8 cellular contexts compared by ENCODE assay signal in genomic region chr20:31572701-31573554, GRCh38. TPM values are rescaled to one million over a fixed set of nuclear protein-coding genes. Genes with fewer than 3 reads are reported as not detected.
DNase-seq lines count a peak whose midpoint lies in the region; ATAC-seq and TF ChIP-seq lines count a peak whose summit lies in the region.

No MANE protein-coding gene starts in this region.

- intact Hi-C loops in activated CD4-positive, alpha-beta T cell treated with anti-CD3 and anti-CD28 coated beads for 36 hours (cut with DNase I, micrococcal nuclease), result loop anchor here (1.0 to 2.0 kb wide), 7 partner anchors 26 to 150 kb away; partner anchors contain the start of genes BCL2L1 (in 2 of the 2), ID1 (in 2 of the 2) and HM13 (in 1 of the 2)

- no peak for TF ChIP-seq CTCF in choroid plexus epithelial cell (conservative IDR thresholded peaks at IDR 0.05; ENCODE audit: low read depth, low read length)

- peak; percentile 79 for ATAC-seq in HG03439 (IDR thresholded peaks at IDR 0.05; ENCODE audit: unreplicated experiment)
- ATAC-seq in activated CD4-positive, alpha-beta T cell treated with anti-CD3 and anti-CD28 coated beads for 36 hours, result peak; percentile 85

- peak overlapping the region; percentile 88 for H3K4me3 Mint-ChIP-seq in activated CD4-positive, alpha-beta T cell treated with anti-CD3 and anti-CD28 coated beads for 36 hours

- peak overlapping the region; percentile 53 for H3K4me3 ChIP-seq in choroid plexus epithelial cell (ENCODE audit: low read depth, low read length)

- H3K27ac Mint-ChIP-seq in activated CD4-positive, alpha-beta T cell treated with anti-CD3 and anti-CD28 coated beads for 36 hours, result peak overlapping the region; percentile 89

- H3K27ac ChIP-seq in layer of hippocampus (ENCODE audit: low read depth, low read length), result peak overlapping the region; percentile 94

- H3K27me3 Mint-ChIP-seq in activated CD4-positive, alpha-beta T cell treated with anti-CD3 and anti-CD28 coated beads for 36 hours, result no peaks in the 10 kb centered on the region

- CTCF ChIA-PET in activated CD4-positive, alpha-beta T cell treated with anti-CD3 and anti-CD28 coated beads for 36 hours (lab: Charles Lee), result interaction anchor here (1.0 to 31.0 kb wide), 7 partner anchors 14 to 151 kb away, joined by 3 to 712 read pairs (median 4); partner anchors contain the start of gene ID1

- peaks cover under 1% of the 10 kb centered on the region for H3K9me3 Mint-ChIP-seq in activated CD4-positive, alpha-beta T cell treated with anti-CD3 and anti-CD28 coated beads for 36 hours (ENCODE audit: low read depth)

- no peaks in the 10 kb centered on the region for H3K27me3 ChIP-seq in layer of hippocampus (ENCODE audit: control insufficient read depth, insufficient read depth, low read length)

- peaks cover 25% of the 10 kb centered on the region for H3K4me1 Mint-ChIP-seq in activated CD4-positive, alpha-beta T cell treated with anti-CD3 and anti-CD28 coated beads for 36 hours

- POLR2A ChIA-PET in activated CD4-positive, alpha-beta T cell treated with anti-CD3 and anti-CD28 coated beads for 36 hours (lab: Charles Lee), result interaction anchor here (0.6 to 1.5 kb wide), 7 partner anchors 12 to 100 kb away, joined by 3 to 13 read pairs (median 4); partner anchors contain the start of gene ID1

- peak; percentile 91 to 93 for DNase-seq in AML-193 (lab: John Stamatoyannopoulos, UW)
- peak; percentile 91 for DNase-seq in GM19238 (ENCODE audit: insufficient read length, low spot score)
- DNase-seq in NCI-H510A (lab: John Stamatoyannopoulos, UW), result peak; percentile 97
- peak; percentile 94 for DNase-seq in activated CD4-positive, alpha-beta T cell treated with anti-CD3 and anti-CD28 coated beads for 36 hours
- DNase-seq in choroid plexus epithelial cell (ENCODE audit: low read depth), result peak; percentile 99
- peak; percentile 54 to 85 (median 73) for DNase-seq in stimulated activated CD4-positive, alpha-beta T cell treated with anti-CD3 and anti-CD28 coated beads, Interleukin-1b, Interleukin-23, amount 100 ng/mL, for 24 hours (ENCODE audit: low read depth in 4 of 4, low spot score in 1 of 4)

- peaks cover 14% of the 10 kb centered on the region for H3K36me3 Mint-ChIP-seq in activated CD4-positive, alpha-beta T cell treated with anti-CD3 and anti-CD28 coated beads for 36 hours (ENCODE audit: low read depth)

RNA-seq across cellular contexts. Expression of gene ID1, which starts 32.2 kb away (rescaled TPM):
- 1 to 10 TPM; 2.2 to 3.5 TPM for total RNA-seq in activated CD4-positive, alpha-beta T cell treated with anti-CD3 and anti-CD28 coated beads for 36 hours

RNA-seq across cellular contexts. Expression of gene HM13, which starts 58.7 kb away (rescaled TPM):
- 100 to 1,000 TPM; 108 to 111 TPM for total RNA-seq in activated CD4-positive, alpha-beta T cell treated with anti-CD3 and anti-CD28 coated beads for 36 hours

Comparison
In these comparisons a context has a peak if more than half of its experiments do, and no peak if none do; other contexts are left out.
1. Peak in every context shown above with its lines: DNase-seq, ATAC-seq, H3K4me3 ChIP-seq and H3K27ac ChIP-seq.